In the genomic region with DNA sequence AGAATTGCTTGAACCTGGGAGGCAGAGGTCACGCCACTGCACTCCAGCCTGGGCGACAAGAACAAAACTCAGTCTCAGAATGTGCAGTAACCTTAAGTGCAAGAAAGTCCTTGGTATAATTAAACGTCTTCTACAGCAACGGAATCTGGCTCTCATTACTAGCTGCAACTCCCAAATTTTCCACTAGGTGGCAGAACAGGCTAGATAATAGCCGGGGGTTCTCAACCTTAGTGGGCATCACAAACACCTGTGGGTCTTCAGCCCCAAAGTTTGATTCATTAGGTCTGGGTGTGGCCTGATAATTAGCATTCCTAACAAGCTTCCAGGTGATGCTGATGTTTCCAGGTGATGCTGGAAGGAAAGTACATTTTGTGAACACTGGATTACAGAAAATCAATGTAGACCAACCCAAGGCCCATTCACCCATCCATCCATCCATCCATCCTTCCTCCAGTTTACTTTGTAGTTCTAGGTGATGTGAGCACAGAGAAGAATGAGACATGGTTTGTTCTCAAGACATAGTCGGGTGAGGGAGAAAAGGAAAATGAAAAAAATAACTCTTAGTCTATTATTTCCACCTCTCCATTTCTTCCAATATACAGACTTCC, we compare ENCODE assay signal across 2 cellular contexts.
TF ChIP-seq lines count a peak whose summit lies in the region.

No MANE protein-coding gene starts in this region.

TF ChIP-seq in IMR-90, 13 proteins besides CTCF, POLR2A, EP300 and RAD21:
- TF ChIP-seq BHLHE40 (IDR thresholded peaks at IDR 0.05; ENCODE audit: low read depth, low read length) (no peak), MXI1 (IDR thresholded peaks at IDR 0.05; ENCODE audit: borderline replicate concordance, low read depth, low read length) (no peak), SMC3 (IDR thresholded peaks at IDR 0.05; ENCODE audit: low read depth, low read length) (peak; percentile 73), CEBPB (IDR thresholded peaks at IDR 0.05; ENCODE audit: low read depth, low read length) (no peak), RFX5 (IDR thresholded peaks at IDR 0.05; ENCODE audit: low read depth, low read length) (no peak), CHD1 (IDR thresholded peaks at IDR 0.05; ENCODE audit: low read depth, low read length) (no peak)
- TF ChIP-seq, protein P1, sequence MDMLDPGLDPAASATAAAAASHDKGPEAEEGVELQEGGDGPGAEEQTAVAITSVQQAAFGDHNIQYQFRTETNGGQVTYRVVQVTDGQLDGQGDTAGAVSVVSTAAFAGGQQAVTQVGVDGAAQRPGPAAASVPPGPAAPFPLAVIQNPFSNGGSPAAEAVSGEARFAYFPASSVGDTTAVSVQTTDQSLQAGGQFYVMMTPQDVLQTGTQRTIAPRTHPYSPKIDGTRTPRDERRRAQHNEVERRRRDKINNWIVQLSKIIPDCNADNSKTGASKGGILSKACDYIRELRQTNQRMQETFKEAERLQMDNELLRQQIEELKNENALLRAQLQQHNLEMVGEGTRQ (IDR thresholded peaks at IDR 0.05; ENCODE audit: low read depth, low read length), result no peak

TF ChIP-seq in SK-N-SH, 30 proteins besides CTCF, POLR2A, EP300 and RAD21:
- TF ChIP-seq, protein P2, sequence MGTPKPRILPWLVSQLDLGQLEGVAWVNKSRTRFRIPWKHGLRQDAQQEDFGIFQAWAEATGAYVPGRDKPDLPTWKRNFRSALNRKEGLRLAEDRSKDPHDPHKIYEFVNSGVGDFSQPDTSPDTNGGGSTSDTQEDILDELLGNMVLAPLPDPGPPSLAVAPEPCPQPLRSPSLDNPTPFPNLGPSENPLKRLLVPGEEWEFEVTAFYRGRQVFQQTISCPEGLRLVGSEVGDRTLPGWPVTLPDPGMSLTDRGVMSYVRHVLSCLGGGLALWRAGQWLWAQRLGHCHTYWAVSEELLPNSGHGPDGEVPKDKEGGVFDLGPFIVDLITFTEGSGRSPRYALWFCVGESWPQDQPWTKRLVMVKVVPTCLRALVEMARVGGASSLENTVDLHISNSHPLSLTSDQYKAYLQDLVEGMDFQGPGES (IDR thresholded peaks at IDR 0.05; ENCODE audit: low read depth, low read length), result no peak
- TF ChIP-seq JUND (IDR thresholded peaks at IDR 0.05) (no peak), FOXM1 (IDR thresholded peaks at IDR 0.05; ENCODE audit: low read depth) (no peak), RFX5 (IDR thresholded peaks at IDR 0.05; ENCODE audit: low read length) (no peak), TAF1 (IDR thresholded peaks at IDR 0.05; ENCODE audit: borderline replicate concordance, low read depth, low read length) (no peak), GATA2 (CRISPR knock-in tag; IDR thresholded peaks at IDR 0.05) (no peak), SMC3 (IDR thresholded peaks at IDR 0.05; ENCODE audit: low read depth, low read length) (peak; percentile 74), GABPA (IDR thresholded peaks at IDR 0.05; ENCODE audit: low read depth) (no peak), TCF12 (IDR thresholded peaks at IDR 0.05) (peak; percentile 23; the same call in 1 of the 2 replicates), MXI1 (IDR thresholded peaks at IDR 0.05; ENCODE audit: low read depth, low read length) (no peak)
- TF ChIP-seq, protein P1 (IDR thresholded peaks at IDR 0.05; ENCODE audit: borderline replicate concordance, low read depth, low read length), result no peak
